8 cellular contexts compared by ENCODE assay signal in the genomic region with DNA sequence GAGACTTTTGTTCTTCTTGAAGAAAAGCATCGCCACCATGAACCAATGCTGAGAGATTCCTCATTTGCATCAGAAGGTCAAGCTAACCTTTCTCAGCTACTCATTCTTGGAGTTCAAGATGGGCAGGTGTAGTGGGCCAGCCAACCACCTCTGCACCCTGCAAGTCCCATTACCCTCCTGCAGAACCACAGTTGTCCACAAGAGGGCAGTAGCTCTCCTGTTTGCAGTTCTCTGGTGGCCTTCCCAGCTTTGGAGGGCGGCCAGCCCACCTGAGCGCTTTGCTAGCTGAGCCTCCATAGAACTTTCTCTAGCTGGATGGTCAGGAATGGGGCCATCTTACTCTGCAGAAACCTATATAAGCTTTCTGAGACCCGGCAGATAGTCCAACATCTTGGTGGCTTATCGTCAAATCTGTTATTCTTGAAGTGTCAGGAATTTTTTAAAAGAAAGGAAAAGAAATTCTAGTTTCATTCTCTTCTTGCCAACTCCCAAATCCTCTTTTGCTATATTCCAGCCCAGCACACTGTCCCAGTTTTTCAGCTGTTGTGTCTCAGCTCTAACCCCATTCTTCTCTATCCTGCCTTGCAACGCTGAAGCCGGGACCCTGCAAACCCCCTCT. TPM values are rescaled to one million over a fixed set of nuclear protein-coding genes. Genes with fewer than 3 reads are reported as not detected.
DNase-seq lines count a peak whose midpoint lies in the region; ATAC-seq and TF ChIP-seq lines count a peak whose summit lies in the region.

No MANE protein-coding gene starts in this region.

- 45 to 62% methylated on average over 7 of the region's 7 CpGs for WGBS in lower leg skin, 2 donors

- intact Hi-C loops in lower leg skin (cut with DNase I; ENCODE audit: low total_unique reads) = loop anchor here (10.0 kb wide), 1 partner anchor 223 kb away; no protein-coding TSS in a partner anchor

- ATAC-seq in HG02571 (IDR thresholded peaks at IDR 0.05; ENCODE audit: unreplicated experiment) = peak; percentile 58

- TF ChIP-seq POLR2A in lower leg skin (IDR thresholded peaks at IDR 0.05) = no peak

- peak; percentile 33 for DNase-seq in GM12864 (ENCODE audit: low read depth)
- peak; percentile 64 for DNase-seq in NCI-H2107 (lab: John Stamatoyannopoulos, UW)
- DNase-seq in caudate nucleus (lab: John Stamatoyannopoulos, UW) = peak in 53 of 61 donors; percentile 3 to 81 (median 34)
- DNase-seq in lower leg skin (ENCODE audit: low spot score in 2 of 2) = peak; percentile 79 to 95
- DNase-seq in stimulated activated CD4-positive, alpha-beta T cell treated with anti-CD3 and anti-CD28 coated beads, TNF-alpha, amount 100 ng/mL, for 48 hours (ENCODE audit: low read depth in 3 of 3) = peak; percentile 54 to 62 (median 54)
- DNase-seq in amniotic stem cell (lab: John Stamatoyannopoulos, UW) = no peak

- H3K27ac ChIP-seq in caudate nucleus (ENCODE audit: low read depth, low read length) = no peak overlapping the region

- TF ChIP-seq CTCF in GM12864 (IDR thresholded peaks at IDR 0.05; ENCODE audit: low read depth, low read length, missing control alignments) (peak; percentile 98), WI38 (IDR thresholded peaks at IDR 0.05; ENCODE audit: low read depth, low read length) (peak; percentile 89), lower leg skin (IDR thresholded peaks at IDR 0.05) (peak in 1 of 3 donors; percentile 72)

- H3K4me3 ChIP-seq in GM12864 (ENCODE audit: low read depth, low read length) (no peak overlapping the region), WI38 (ENCODE audit: low read depth, low read length) (no peak overlapping the region), lower leg skin (ENCODE audit: low read depth, poor library complexity, severe bottlenecking) (no peak overlapping the region)

RNA-seq across cellular contexts. Expression of a gene that starts 11.0 kb away (rescaled TPM):
- total RNA-seq in lower leg skin = under 1 TPM in 1 of 4 donors, not detected in 3; 0.29 TPM
